ENCODE assay signal across 8 cellular contexts in genomic region chr1:65431111-65431705, GRCh38. TPM values are rescaled to one million over a fixed set of nuclear protein-coding genes. Genes with fewer than 3 reads are reported as not detected.
DNase-seq lines count a peak whose midpoint lies in the region; ATAC-seq, FAIRE-seq and TF ChIP-seq lines count a peak whose summit lies in the region.

No MANE protein-coding gene starts in this region.

- H3K36me3 ChIP-seq in BJ (ENCODE audit: control insufficient read depth, insufficient read depth, low read length) (peaks cover 8% of the 10 kb centered on the region), WERI-Rb-1 (peaks cover 31% of the 10 kb centered on the region)

- H3K4me1 Mint-ChIP-seq in stimulated activated effector memory CD8-positive, alpha-beta T cell treated with anti-CD3 and anti-CD28 coated beads, Interleukin-12 subunit alpha, Interleukin-12 subunit beta, amount 100 ng/mL, for 72 hours: peaks cover 8% of the 10 kb centered on the region

- H3K27ac ChIP-seq in WERI-Rb-1: no peak overlapping the region

- no peaks in the 10 kb centered on the region for H3K9me3 Mint-ChIP-seq in stimulated activated effector memory CD8-positive, alpha-beta T cell treated with anti-CD3 and anti-CD28 coated beads, Interleukin-12 subunit alpha, Interleukin-12 subunit beta, amount 100 ng/mL, for 72 hours

- H3K36me3 Mint-ChIP-seq in stimulated activated effector memory CD8-positive, alpha-beta T cell treated with anti-CD3 and anti-CD28 coated beads, Interleukin-12 subunit alpha, Interleukin-12 subunit beta, amount 100 ng/mL, for 72 hours: peaks cover 70% of the 10 kb centered on the region

- no peaks in the 10 kb centered on the region for H3K9me3 ChIP-seq in WERI-Rb-1 (ENCODE audit: severe bottlenecking)

- H3K4me3 Mint-ChIP-seq in stimulated activated effector memory CD8-positive, alpha-beta T cell treated with anti-CD3 and anti-CD28 coated beads, Interleukin-12 subunit alpha, Interleukin-12 subunit beta, amount 100 ng/mL, for 72 hours: no peak overlapping the region

- TF ChIP-seq CTCF in BJ (IDR thresholded peaks at IDR 0.05; ENCODE audit: insufficient read depth, low read depth, low read length) (peak; percentile 61), WERI-Rb-1 (IDR thresholded peaks at IDR 0.05; ENCODE audit: low read depth, low read length) (0 out of 2 replicates have a peak, but pooled peaks have one; percentile 27)

- CTCF ChIA-PET in BJ (lab: Yijun Ruan, JAX): interaction anchor here (0.7 to 3.6 kb wide), 16 partner anchors 8 to 327 kb away, joined by 3 to 22 read pairs (median 4); no protein-coding TSS in a partner anchor

- POLR2A ChIA-PET in BJ (lab: Charles Lee): no interaction called here

- ATAC-seq in GM18867 (IDR thresholded peaks at IDR 0.05; ENCODE audit: unreplicated experiment) (peak; percentile 58), HG03520 (IDR thresholded peaks at IDR 0.05; ENCODE audit: unreplicated experiment) (no peak), GM21381 (IDR thresholded peaks at IDR 0.05; ENCODE audit: unreplicated experiment) (no peak)
- ATAC-seq in stimulated activated effector memory CD8-positive, alpha-beta T cell treated with anti-CD3 and anti-CD28 coated beads, Interleukin-12 subunit alpha, Interleukin-12 subunit beta, amount 100 ng/mL, for 72 hours: no peak

- H3K4me3 ChIP-seq in BJ (ENCODE audit: low read depth, low read length) (no peak overlapping the region), WERI-Rb-1 (ENCODE audit: low read depth, low read length) (no peak overlapping the region)

- DNase-seq in BJ (ENCODE audit: low read depth) (no peak), NAMALWA (ENCODE audit: low spot score) (peak; percentile 61), WERI-Rb-1 (no peak)
- no peak for DNase-seq in stimulated activated effector memory CD8-positive, alpha-beta T cell treated with anti-CD3 and anti-CD28 coated beads, Interleukin-12 subunit alpha, Interleukin-12 subunit beta, amount 100 ng/mL, for 72 hours (ENCODE audit: low spot score in 2 of 2)

- no peak overlapping the region for H3K27ac Mint-ChIP-seq in stimulated activated effector memory CD8-positive, alpha-beta T cell treated with anti-CD3 and anti-CD28 coated beads, Interleukin-12 subunit alpha, Interleukin-12 subunit beta, amount 100 ng/mL, for 72 hours

- H3K27me3 ChIP-seq in BJ (ENCODE audit: control insufficient read depth, insufficient read depth, low read length) (no peaks in the 10 kb centered on the region), WERI-Rb-1 (ENCODE audit: insufficient read depth, low read depth, severe bottlenecking) (no peaks in the 10 kb centered on the region)

- FAIRE-seq in islet of Langerhans (lab: Jason Lieb, UNC): peak; percentile 72

RNA-seq across cellular contexts. Expression of gene LEPR, which starts 10.7 kb away (rescaled TPM):
- polyA plus RNA-seq in BJ (2011; rRNA removed): 7.4 and 14.9 TPM in 2 replicates
- 6.3 TPM in 2 replicates for polyA minus RNA-seq in BJ (2011; rRNA and poly(A)+ RNA removed)

RNA-seq across cellular contexts. Expression of gene LEPROT, which starts 10.7 kb away (rescaled TPM):
- polyA plus RNA-seq in BJ (2011; rRNA removed): 66.2 and 95.5 TPM in 2 replicates
- 53.4 and 57.9 TPM in 2 replicates for polyA minus RNA-seq in BJ (2011; rRNA and poly(A)+ RNA removed)
